In genomic region chr5:157049605-157050004, GRCh38 we compare ENCODE assay signal across 13 cellular contexts. TPM values are rescaled to one million over a fixed set of nuclear protein-coding genes. Genes with fewer than 3 reads are reported as not detected.
DNase-seq lines count a peak whose midpoint lies in the region; ATAC-seq and TF ChIP-seq lines count a peak whose summit lies in the region.
"Had no signal": no experiment of that assay in that cellular context is flagged by ENCODE, and none has a peak within 500 bp of the region (broad histone marks: within the 10 kb centered on the region; RNA-seq: fewer than 3 reads in every experiment).

No MANE protein-coding gene starts in this region.

- DNase-seq in 8988T (peak; percentile 30), Daoy (ENCODE audit: low read depth) (peak; percentile 42), RWPE1 (ENCODE audit: low spot score) (peak; percentile 74), iPS DF 19.7 (ENCODE audit: low read depth, low spot score) (peak; percentile 65), GF-D8 (lab: John Stamatoyannopoulos, UW) (no peak), Right ventricle myocardium superior (no peak)
- no peak for DNase-seq in activated effector memory CD4-positive, alpha-beta T cell treated with anti-CD3 and anti-CD28 coated beads, Interleukin-2, amount 50 U/mL, for 16 hours
- DNase-seq: cortex of kidney, MM.1S, NCI-H510A treated with DMSO at 0.1 percent for 48 hours, right lobe of liver had no signal

- CTCF ChIA-PET in RWPE1 (lab: Yijun Ruan, JAX): no interaction called here

- no peak for TF ChIP-seq CTCF in RWPE1 (conservative IDR thresholded peaks at IDR 0.05; ENCODE audit: low read depth)

- ATAC-seq in Right ventricle myocardium superior (ENCODE audit: poor library complexity) (no peak), HG02759 (IDR thresholded peaks at IDR 0.05; ENCODE audit: unreplicated experiment) (no peak)
- ATAC-seq: SK-N-SH treated with all-trans-retinoic acid at 6 μM for 48 hours had no signal

- POLR2A ChIA-PET in RWPE1 (lab: Yijun Ruan, JAX; ENCODE audit: low non-redundant PET): no interaction called here

- intact Hi-C loops in Right ventricle myocardium superior (cut with DNase I): no loop called here

- no peak overlapping the region for H3K27ac ChIP-seq in RWPE1
- H3K27ac ChIP-seq: right lobe of liver had no signal

RNA-seq across cellular contexts. Expression of gene HAVCR1, which starts 9.3 kb away (rescaled TPM):
- not detected in 2 replicates for total RNA-seq in Daoy (2014; rRNA removed; shearing (Covaris generic))
- not detected for total RNA-seq in Right ventricle myocardium superior

RNA-seq across cellular contexts. Expression of gene HAVCR2, which starts 59.2 kb away (rescaled TPM):
- total RNA-seq in Daoy (2014; rRNA removed; shearing (Covaris generic)): 0.12 and 0.97 TPM in 2 replicates
- total RNA-seq in Right ventricle myocardium superior: 2.6 TPM

Comparison
In these comparisons a context has a peak if more than half of its experiments do, and no peak if none do; other contexts are left out.
1. DNase-seq: peak in 8988T (single experiment), Daoy (single experiment), RWPE1 (single experiment) and iPS DF 19.7 (single experiment); none in activated effector memory CD4-positive, alpha-beta T cell treated with anti-CD3 and anti-CD28 coated beads, Interleukin-2, amount 50 U/mL, for 16 hours (single experiment), GF-D8 (single experiment) and Right ventricle myocardium superior (single experiment).